ENCODE assay signal across 8 cellular contexts in genomic region chr15:38072007-38072506, GRCh38.
A peak's percentile ranks its signal among the peaks of the same experiment; 100 is the strongest.
DNase-seq lines count a peak whose midpoint lies in the region; ATAC-seq and TF ChIP-seq lines count a peak whose summit lies in the region.

No MANE protein-coding gene starts in this region.

- no peak for TF ChIP-seq CTCF in WTC11 (IDR thresholded peaks at IDR 0.05)
- no peak for TF ChIP-seq CTCF in cardiac muscle cell (IDR thresholded peaks at IDR 0.05; ENCODE audit: low read depth, low read length)
- no peak for TF ChIP-seq CTCF in gastrocnemius medialis (IDR thresholded peaks at IDR 0.05 in 4 of 5, conservative IDR thresholded peaks at IDR 0.05 in 1 of 5)

- H3K9me3 ChIP-seq in cardiac muscle cell (ENCODE audit: low read depth), result no peaks in the 10 kb centered on the region
- H3K9me3 ChIP-seq in gastrocnemius medialis, result no peaks in the 10 kb centered on the region

- in situ Hi-C loops in gastrocnemius medialis (cut with MboI; ENCODE audit: low sequenced_read_pairs in 4 of 4), result no loop called here

- H3K27ac ChIP-seq in cardiac muscle cell, result peak overlapping the region; percentile 46
- H3K27ac ChIP-seq in gastrocnemius medialis, result peak overlapping the region; percentile 55 to 76 (median 66)

- H3K4me1 Mint-ChIP-seq in WTC11, result peaks cover 62% of the 10 kb centered on the region

- H3K4me1 ChIP-seq in cardiac muscle cell (ENCODE audit: low read depth), result peaks cover 42% of the 10 kb centered on the region
- peaks cover 5 to 13% of the 10 kb centered on the region in 2 donors for H3K4me1 ChIP-seq in gastrocnemius medialis

- POLR2A ChIA-PET in WTC11 (lab: Charles Lee), result interaction anchor here (0.7 to 1.1 kb wide), 4 partner anchors 177 to 368 kb away, joined by 3 to 8 read pairs (median 4); partner anchors contain the start of gene SPRED1

- TF ChIP-seq POLR2A in gastrocnemius medialis (IDR thresholded peaks at IDR 0.05), result no peak

- H3K9me3 Mint-ChIP-seq in WTC11, result no peaks in the 10 kb centered on the region

- CTCF ChIA-PET in WTC11 (lab: Charles Lee), result interaction anchor here (0.6 to 1.5 kb wide), 4 partner anchors 13 to 836 kb away, joined by 3 to 10 read pairs (median 6); partner anchors contain the start of gene RASGRP1

- no peaks in the 10 kb centered on the region for H3K27me3 ChIP-seq in cardiac muscle cell
- H3K27me3 ChIP-seq in gastrocnemius medialis, result peaks cover 0 to 4% (median 0%) of the 10 kb centered on the region in 3 donors

- ATAC-seq in HG02571 (IDR thresholded peaks at IDR 0.05; ENCODE audit: unreplicated experiment), result peak; percentile 1
- ATAC-seq in WTC11, result no peak
- ATAC-seq in gastrocnemius medialis, result no peak

- peak overlapping the region; percentile 22 for H3K4me3 ChIP-seq in cardiac muscle cell
- peak overlapping the region; percentile 40 to 66 (median 58) for H3K4me3 ChIP-seq in gastrocnemius medialis

- H3K36me3 ChIP-seq in cardiac muscle cell (no peaks in the 10 kb centered on the region), gastrocnemius medialis (no peaks in the 10 kb centered on the region)

- peaks cover 75% of the 10 kb centered on the region for H3K27me3 Mint-ChIP-seq in WTC11 (ENCODE audit: low read depth)

- DNase-seq in CD1c-positive myeloid dendritic cell (ENCODE audit: extremely low spot score) (peak; percentile 92), WTC11 (ENCODE audit: low spot score) (no peak), cardiac muscle cell (ENCODE audit: low read depth in 1 of 2, low spot score in 1 of 2) (no peak), gastrocnemius medialis (peak in 1 of 2 donors; percentile 12), RKO (ENCODE audit: low spot score) (no peak), HPDE6-E6E7 (ENCODE audit: extremely low spot score) (no peak)
- DNase-seq in effector CD4-positive, alpha-beta T cell, result no peak

- intact Hi-C loops in gastrocnemius medialis (cut with DNase I; ENCODE audit: low total_unique reads), result loop anchor here (5.0 to 10.0 kb wide), 2 partner anchors 185 to 323 kb away; no protein-coding TSS in a partner anchor

- peak overlapping the region; percentile 89 for H3K27ac Mint-ChIP-seq in WTC11

- no peaks in the 10 kb centered on the region for H3K36me3 Mint-ChIP-seq in WTC11

- peak overlapping the region; percentile 82 for H3K4me3 Mint-ChIP-seq in WTC11

TF ChIP-seq in WTC11, 78 proteins besides CTCF, POLR2A, EP300 and RAD21:
- TF ChIP-seq TEAD1 (CRISPR knock-in tag; IDR thresholded peaks at IDR 0.05), result no peak
- TF ChIP-seq ZNF263 (CRISPR knock-in tag; IDR thresholded peaks at IDR 0.05; ENCODE audit: low read depth), result no peak
- TF ChIP-seq ARID4B (CRISPR knock-in tag; IDR thresholded peaks at IDR 0.05; ENCODE audit: borderline replicate concordance), result no peak
- TF ChIP-seq FOXK1 (CRISPR knock-in tag; IDR thresholded peaks at IDR 0.05), result no peak
- no peak for TF ChIP-seq E2F4 (CRISPR knock-in tag; IDR thresholded peaks at IDR 0.05; ENCODE audit: borderline replicate concordance, low read depth)
- TF ChIP-seq NR1H2 (CRISPR knock-in tag; IDR thresholded peaks at IDR 0.05), result no peak
- TF ChIP-seq GRHL2 (CRISPR knock-in tag; IDR thresholded peaks at IDR 0.05; ENCODE audit: insufficient replicate concordance, severe bottlenecking), result no peak
- no peak for TF ChIP-seq SMAD3 (CRISPR knock-in tag; IDR thresholded peaks at IDR 0.05; ENCODE audit: borderline replicate concordance)
- TF ChIP-seq TP53 (CRISPR knock-in tag; IDR thresholded peaks at IDR 0.05), result no peak
- TF ChIP-seq FOXJ3 (CRISPR knock-in tag; IDR thresholded peaks at IDR 0.05; ENCODE audit: borderline replicate concordance), result no peak
- TF ChIP-seq ZNF219 (CRISPR knock-in tag; IDR thresholded peaks at IDR 0.05; ENCODE audit: borderline replicate concordance), result no peak
- TF ChIP-seq HMGXB4 (CRISPR knock-in tag; IDR thresholded peaks at IDR 0.05), result no peak
